Comparison of ENCODE assay signal across 1 cellular context in genomic region chr7:128164955-128165670, GRCh38.
TF ChIP-seq lines count a peak whose summit lies in the region.

No MANE protein-coding gene starts in this region.

TF ChIP-seq in WTC11, 78 proteins besides CTCF, POLR2A, EP300 and RAD21 (continued from another document):
- TF ChIP-seq NR1H2 (CRISPR knock-in tag; IDR thresholded peaks at IDR 0.05) (no peak), ZNF423 (CRISPR knock-in tag; IDR thresholded peaks at IDR 0.05) (no peak), ZNF263 (CRISPR knock-in tag; IDR thresholded peaks at IDR 0.05; ENCODE audit: low read depth) (no peak), HMGXB4 (CRISPR knock-in tag; IDR thresholded peaks at IDR 0.05) (no peak), ESRRA (CRISPR knock-in tag; IDR thresholded peaks at IDR 0.05; ENCODE audit: borderline replicate concordance) (no peak), KAT7 (CRISPR knock-in tag; IDR thresholded peaks at IDR 0.05; ENCODE audit: borderline replicate concordance) (no peak), GRHL2 (CRISPR knock-in tag; IDR thresholded peaks at IDR 0.05; ENCODE audit: insufficient replicate concordance, severe bottlenecking) (no peak), FOXP1 (CRISPR knock-in tag; IDR thresholded peaks at IDR 0.05; ENCODE audit: borderline replicate concordance) (no peak)
- TF ChIP-seq, protein P1, sequence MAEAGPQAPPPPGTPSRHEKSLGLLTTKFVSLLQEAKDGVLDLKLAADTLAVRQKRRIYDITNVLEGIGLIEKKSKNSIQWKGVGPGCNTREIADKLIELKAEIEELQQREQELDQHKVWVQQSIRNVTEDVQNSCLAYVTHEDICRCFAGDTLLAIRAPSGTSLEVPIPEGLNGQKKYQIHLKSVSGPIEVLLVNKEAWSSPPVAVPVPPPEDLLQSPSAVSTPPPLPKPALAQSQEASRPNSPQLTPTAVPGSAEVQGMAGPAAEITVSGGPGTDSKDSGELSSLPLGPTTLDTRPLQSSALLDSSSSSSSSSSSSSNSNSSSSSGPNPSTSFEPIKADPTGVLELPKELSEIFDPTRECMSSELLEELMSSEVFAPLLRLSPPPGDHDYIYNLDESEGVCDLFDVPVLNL (CRISPR knock-in tag; IDR thresholded peaks at IDR 0.05; ENCODE audit: borderline replicate concordance, low read depth), result no peak
- TF ChIP-seq, protein P2, sequence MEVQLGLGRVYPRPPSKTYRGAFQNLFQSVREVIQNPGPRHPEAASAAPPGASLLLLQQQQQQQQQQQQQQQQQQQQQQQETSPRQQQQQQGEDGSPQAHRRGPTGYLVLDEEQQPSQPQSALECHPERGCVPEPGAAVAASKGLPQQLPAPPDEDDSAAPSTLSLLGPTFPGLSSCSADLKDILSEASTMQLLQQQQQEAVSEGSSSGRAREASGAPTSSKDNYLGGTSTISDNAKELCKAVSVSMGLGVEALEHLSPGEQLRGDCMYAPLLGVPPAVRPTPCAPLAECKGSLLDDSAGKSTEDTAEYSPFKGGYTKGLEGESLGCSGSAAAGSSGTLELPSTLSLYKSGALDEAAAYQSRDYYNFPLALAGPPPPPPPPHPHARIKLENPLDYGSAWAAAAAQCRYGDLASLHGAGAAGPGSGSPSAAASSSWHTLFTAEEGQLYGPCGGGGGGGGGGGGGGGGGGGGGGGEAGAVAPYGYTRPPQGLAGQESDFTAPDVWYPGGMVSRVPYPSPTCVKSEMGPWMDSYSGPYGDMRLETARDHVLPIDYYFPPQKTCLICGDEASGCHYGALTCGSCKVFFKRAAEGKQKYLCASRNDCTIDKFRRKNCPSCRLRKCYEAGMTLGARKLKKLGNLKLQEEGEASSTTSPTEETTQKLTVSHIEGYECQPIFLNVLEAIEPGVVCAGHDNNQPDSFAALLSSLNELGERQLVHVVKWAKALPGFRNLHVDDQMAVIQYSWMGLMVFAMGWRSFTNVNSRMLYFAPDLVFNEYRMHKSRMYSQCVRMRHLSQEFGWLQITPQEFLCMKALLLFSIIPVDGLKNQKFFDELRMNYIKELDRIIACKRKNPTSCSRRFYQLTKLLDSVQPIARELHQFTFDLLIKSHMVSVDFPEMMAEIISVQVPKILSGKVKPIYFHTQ (CRISPR knock-in tag; IDR thresholded peaks at IDR 0.05), result no peak
- TF ChIP-seq, protein P3, sequence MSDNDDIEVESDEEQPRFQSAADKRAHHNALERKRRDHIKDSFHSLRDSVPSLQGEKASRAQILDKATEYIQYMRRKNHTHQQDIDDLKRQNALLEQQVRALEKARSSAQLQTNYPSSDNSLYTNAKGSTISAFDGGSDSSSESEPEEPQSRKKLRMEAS (CRISPR knock-in tag; IDR thresholded peaks at IDR 0.05), result no peak
